ENCODE assay signal across 14 cellular contexts in genomic region chr1:65321879-65322278, GRCh38. TPM values are rescaled to one million over a fixed set of nuclear protein-coding genes. Genes with fewer than 3 reads are reported as not detected.
DNase-seq lines count a peak whose midpoint lies in the region; TF ChIP-seq lines count a peak whose summit lies in the region.
"Had no signal": no experiment of that assay in that cellular context is flagged by ENCODE, and none has a peak within 500 bp of the region (broad histone marks: within the 10 kb centered on the region; RNA-seq: fewer than 3 reads in every experiment).

No MANE protein-coding gene starts in this region.

- TF ChIP-seq CTCF in Peyer's patch (IDR thresholded peaks at IDR 0.05) = no peak

- no peak overlapping the region for H3K4me3 ChIP-seq in Peyer's patch
- H3K4me3 ChIP-seq: BLaER1 treated with 17β-estradiol and CSF1 and Interleukin-3, amounts not matched to agents 10 nM and 100 nM had no signal

- no peaks in the 10 kb centered on the region for H3K4me1 ChIP-seq in Peyer's patch
- H3K4me1 ChIP-seq: BLaER1 treated with 17β-estradiol and CSF1 and Interleukin-3, amounts not matched to agents 10 nM and 100 nM had no signal

- H3K27me3 ChIP-seq in layer of hippocampus (ENCODE audit: control insufficient read depth, insufficient read depth, low read length) (no peaks in the 10 kb centered on the region), Peyer's patch (no peaks in the 10 kb centered on the region)
- H3K27me3 ChIP-seq: BLaER1 treated with 17β-estradiol and CSF1 and Interleukin-3, amounts not matched to agents 10 nM and 100 nM had no signal

- H3K27ac ChIP-seq in cingulate gyrus (ENCODE audit: low read depth, low read length) (peak overlapping the region; percentile 96), layer of hippocampus (ENCODE audit: low read depth, low read length) (peak overlapping the region; percentile 90), substantia nigra (ENCODE audit: low read depth, low read length, poor library complexity, severe bottlenecking) (peak overlapping the region; percentile 84), Peyer's patch (no peak overlapping the region)
- H3K27ac ChIP-seq: BLaER1 treated with 17β-estradiol and CSF1 and Interleukin-3, amounts not matched to agents 10 nM and 100 nM; HL-60 had no signal

- TF ChIP-seq POLR2A in Peyer's patch (IDR thresholded peaks at IDR 0.05) = no peak

- no peaks in the 10 kb centered on the region for H3K9me3 ChIP-seq in Peyer's patch

- DNase-seq in Ammon's horn (ENCODE audit: low spot score) (peak; percentile 80), substantia nigra (lab: John Stamatoyannopoulos, UW) (peak in 22 of 49 donors; percentile 5 to 79 (median 22)), T1000 (lab: John Stamatoyannopoulos, UW) (no peak), GOT3 (lab: John Stamatoyannopoulos, UW) (no peak), Peyer's patch (no peak)
- DNase-seq: 8988T; AML-193; Calu3; CD4-positive, alpha-beta T cell; DMS 273 treated with DMSO at 0.1 percent for 48 hours had no signal

- H3K36me3 ChIP-seq in Peyer's patch = no peaks in the 10 kb centered on the region

RNA-seq across cellular contexts. Expression of gene DNAJC6, which starts 12.5 kb away (rescaled TPM):
- 1 to 10 TPM in 1 of 4 donors, under 1 TPM in 2, not detected in 1; 0.35 to 1.7 (median 0.76) TPM for total RNA-seq in Peyer's patch

Comparison
In these comparisons a context has a peak if more than half of its experiments do, and no peak if none do; other contexts are left out.
1. H3K27ac ChIP-seq: peak in cingulate gyrus (single experiment), layer of hippocampus (single experiment) and substantia nigra (single experiment); none in Peyer's patch (0 of 4).